In the genomic region with DNA sequence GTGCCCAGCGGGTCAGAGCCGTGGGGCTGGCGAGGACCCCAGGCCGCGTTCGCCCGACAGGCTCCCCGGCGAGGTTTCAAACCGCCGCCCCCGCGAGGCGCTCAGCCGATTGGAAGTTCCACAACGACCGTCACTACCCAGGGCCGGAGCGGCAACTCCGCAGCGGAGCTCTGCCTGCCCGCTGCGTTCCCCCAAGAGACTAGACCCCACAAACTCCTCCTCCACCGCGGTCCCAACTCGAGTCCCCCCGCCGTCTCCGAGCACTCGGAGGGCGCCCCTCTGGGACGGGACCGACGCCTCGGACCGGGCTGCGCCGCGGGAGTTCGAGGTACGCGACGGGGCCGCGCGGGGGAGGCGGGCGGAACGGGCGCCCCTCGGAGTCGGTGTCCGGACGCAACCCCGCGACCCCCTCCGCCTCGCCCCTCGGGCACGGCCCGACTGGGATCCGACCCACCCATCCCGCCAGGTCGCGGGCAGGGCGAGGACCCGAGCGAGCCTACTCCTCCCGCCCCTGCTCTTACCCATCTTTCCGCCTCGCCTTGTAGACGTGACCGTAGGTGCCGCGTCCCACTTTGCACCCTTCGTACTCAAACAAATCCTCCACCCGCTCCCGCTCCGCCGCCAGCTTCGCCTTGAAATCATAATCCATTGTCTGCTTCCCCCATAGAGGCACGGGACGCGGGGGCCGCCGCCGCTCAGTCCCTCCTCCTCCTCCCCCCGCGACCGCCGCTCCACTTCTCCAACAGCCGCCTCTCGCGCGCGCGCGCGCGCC, we compare ENCODE assay signal across 8 cellular contexts. TPM values are rescaled to one million over a fixed set of nuclear protein-coding genes. Genes with fewer than 3 reads are reported as not detected.
DNase-seq lines count a peak whose midpoint lies in the region; ATAC-seq and TF ChIP-seq lines count a peak whose summit lies in the region.

No MANE protein-coding gene starts in this region.

- peaks cover 22% of the 10 kb centered on the region; the same call in 1 of the 2 replicates for H4K20me1 ChIP-seq in Karpas-422 (ENCODE audit: insufficient read depth, low read depth, low read length)

- H3K9ac ChIP-seq in Karpas-422 (ENCODE audit: low read length), result peak overlapping the region; percentile 84

- intact Hi-C loops in gastrocnemius medialis (cut with DNase I; ENCODE audit: low total_unique reads), result loop anchor here (1.0 to 10.0 kb wide), 8 partner anchors 60 to 1432 kb away; a partner anchor contains a TSS

- peak in 1 of 2 donors; percentile 37 for TF ChIP-seq POLR2A in gastrocnemius medialis (IDR thresholded peaks at IDR 0.05)

- H3K27me3 ChIP-seq in Karpas-422 (ENCODE audit: low read length) (no peaks in the 10 kb centered on the region), iPS DF 6.9 (ENCODE audit: control insufficient read depth, insufficient read depth, low read length) (no peaks in the 10 kb centered on the region), gastrocnemius medialis (no peaks in the 10 kb centered on the region)

- in situ Hi-C loops in astrocyte of the spinal cord (cut with HindIII; ENCODE audit: low sequenced_read_pairs), result no loop called here
- in situ Hi-C loops in gastrocnemius medialis (cut with MboI; ENCODE audit: low sequenced_read_pairs in 4 of 4), result loop anchor here (5.0 to 10.0 kb wide), 3 partner anchors 60 to 140 kb away; a partner anchor contains a TSS

- peaks cover 7% of the 10 kb centered on the region; the same call in 1 of the 2 replicates for H3K79me2 ChIP-seq in Karpas-422 (ENCODE audit: low read length)

- H3K9me2 ChIP-seq in Karpas-422 (replicated peaks; ENCODE audit: insufficient read depth, low read length), result no peaks in the 10 kb centered on the region

- H3K36me3 ChIP-seq in Karpas-422 (ENCODE audit: insufficient read depth, low read length), result no peaks in the 10 kb centered on the region
- no peaks in the 10 kb centered on the region for H3K36me3 ChIP-seq in iPS DF 6.9 (ENCODE audit: control insufficient read depth, insufficient read depth, low read length)
- no peaks in the 10 kb centered on the region for H3K36me3 ChIP-seq in gastrocnemius medialis

- H2AFZ ChIP-seq in Karpas-422 (ENCODE audit: low read length), result peak overlapping the region; percentile 93

- TF ChIP-seq CTCF in astrocyte of the spinal cord (IDR thresholded peaks at IDR 0.05; ENCODE audit: low read depth, low read length) (no peak), gastrocnemius medialis (IDR thresholded peaks at IDR 0.05 in 4 of 5, conservative IDR thresholded peaks at IDR 0.05 in 1 of 5) (peak in 1 of 5 experiments; percentile 7)

- H3K9me3 ChIP-seq in Karpas-422 (ENCODE audit: low read length), result no peaks in the 10 kb centered on the region
- H3K9me3 ChIP-seq in iPS DF 6.9 (ENCODE audit: control insufficient read depth, insufficient read depth, low read length), result no peaks in the 10 kb centered on the region
- H3K9me3 ChIP-seq in gastrocnemius medialis, result no peaks in the 10 kb centered on the region

- H3K27ac ChIP-seq in Karpas-422 (ENCODE audit: low read length) (peak overlapping the region; percentile 78), iPS DF 6.9 (ENCODE audit: low read length) (no peak overlapping the region), gastrocnemius medialis (peak overlapping the region; percentile 89 to 95 (median 91))

- peak; percentile 20 for ATAC-seq in GM21717 (IDR thresholded peaks at IDR 0.05; ENCODE audit: unreplicated experiment)
- ATAC-seq in gastrocnemius medialis, result peak; percentile 70 to 74
- ATAC-seq in GM18870 (IDR thresholded peaks at IDR 0.05; ENCODE audit: unreplicated experiment), result no peak

- H3K4me1 ChIP-seq in Karpas-422 (ENCODE audit: low read length), result peaks cover 39% of the 10 kb centered on the region
- no peaks in the 10 kb centered on the region for H3K4me1 ChIP-seq in iPS DF 6.9 (ENCODE audit: control insufficient read depth, insufficient read depth, low read length)
- peaks cover 6 to 13% of the 10 kb centered on the region in 2 donors for H3K4me1 ChIP-seq in gastrocnemius medialis

- H3K4me3 ChIP-seq in Karpas-422 (ENCODE audit: low read length) (peak overlapping the region; percentile 86), astrocyte of the spinal cord (ENCODE audit: low read depth, low read length) (peak overlapping the region; percentile 92), iPS DF 6.9 (ENCODE audit: low read length) (peak overlapping the region; percentile 74), gastrocnemius medialis (peak overlapping the region; percentile 65 to 94 (median 82))

- WGBS in iPS DF 6.9 (ENCODE audit: insufficient coverage, insufficient read length), result no CpG with 5 or more reads among the region's 100 CpGs

- DNase-seq in DMS53 treated with DMSO at 0.1 percent for 48 hours (lab: John Stamatoyannopoulos, UW; ENCODE audit: unreplicated experiment) (peak; percentile 33), Karpas-422 (peak; percentile 75), T-helper 9 cell (peak; percentile 35), astrocyte of the spinal cord (ENCODE audit: low read depth, low spot score) (peak; percentile 45), iPS DF 6.9 (ENCODE audit: low read depth, low spot score) (no peak), gastrocnemius medialis (peak; percentile 23 to 33)

- peak overlapping the region; percentile 71 for H3K4me2 ChIP-seq in Karpas-422 (ENCODE audit: low read depth, low read length, poor library complexity, severe bottlenecking)

RNA-seq across cellular contexts. Expression of a gene that starts 0.6 kb away (rescaled TPM):
- 5.7 and 18.1 TPM in 2 replicates for total RNA-seq in Karpas-422 (2014; rRNA removed; shearing (Covaris generic); ENCODE audit: low replicate concordance)
- total RNA-seq in gastrocnemius medialis, result 1 to 10 TPM; 3.0 to 7.4 (median 6.3) TPM

RNA-seq across cellular contexts. Expression of a gene that starts 59.9 kb away (rescaled TPM):
- 38.2 and 87.4 TPM in 2 replicates for total RNA-seq in Karpas-422 (2014; rRNA removed; shearing (Covaris generic); ENCODE audit: low replicate concordance)
- 10 to 100 TPM; 33.5 to 57.1 (median 45.1) TPM for total RNA-seq in gastrocnemius medialis
